In the genomic region with DNA sequence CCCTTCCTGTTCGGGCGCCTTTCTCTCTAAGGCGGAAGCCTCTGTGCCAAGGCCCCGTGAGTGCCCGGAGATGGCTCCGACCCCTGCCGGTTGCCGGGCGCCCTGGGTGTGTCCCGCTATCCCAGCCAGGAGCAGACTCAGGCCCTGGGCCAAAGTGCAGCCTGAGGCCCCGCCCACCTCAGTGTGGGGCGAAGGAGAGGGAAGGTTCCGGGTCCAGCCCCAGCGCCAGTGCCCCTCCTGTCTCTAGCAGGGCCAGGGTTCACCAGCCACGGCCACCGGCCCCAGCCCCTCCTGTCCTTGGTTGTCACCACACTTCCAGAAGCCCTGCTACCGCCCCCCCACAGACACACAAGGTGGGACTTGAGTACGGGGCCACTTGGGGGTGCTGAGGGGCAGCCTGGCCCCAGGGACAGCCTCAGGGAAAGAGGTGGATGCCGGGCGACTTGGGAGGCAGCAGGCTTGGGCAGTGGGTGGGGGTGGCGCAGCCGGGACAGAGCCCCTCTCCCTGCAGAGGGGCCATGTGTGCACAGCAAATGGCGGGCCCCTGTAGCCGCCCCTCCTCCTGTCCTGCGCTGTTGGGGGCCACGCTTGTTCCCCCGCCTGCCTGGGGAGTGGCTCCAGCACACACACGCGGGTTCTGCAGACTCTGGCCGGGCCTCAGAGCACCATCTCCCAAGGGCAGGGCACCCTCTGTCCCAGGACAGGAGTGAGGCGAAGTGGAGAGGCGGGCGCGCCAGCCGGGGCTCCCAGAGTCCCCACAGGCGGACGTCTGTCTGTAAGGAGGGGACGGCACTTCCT, we compare ENCODE assay signal across 1 cellular context.
A peak's percentile ranks its signal among the peaks of the same experiment; 100 is the strongest.
TF ChIP-seq lines count a peak whose summit lies in the region.

No MANE protein-coding gene starts in this region.

TF ChIP-seq in HepG2, 621 proteins besides CTCF, POLR2A, EP300 and RAD21 (continued from another document and continues in another):
- TF ChIP-seq, protein P1, sequence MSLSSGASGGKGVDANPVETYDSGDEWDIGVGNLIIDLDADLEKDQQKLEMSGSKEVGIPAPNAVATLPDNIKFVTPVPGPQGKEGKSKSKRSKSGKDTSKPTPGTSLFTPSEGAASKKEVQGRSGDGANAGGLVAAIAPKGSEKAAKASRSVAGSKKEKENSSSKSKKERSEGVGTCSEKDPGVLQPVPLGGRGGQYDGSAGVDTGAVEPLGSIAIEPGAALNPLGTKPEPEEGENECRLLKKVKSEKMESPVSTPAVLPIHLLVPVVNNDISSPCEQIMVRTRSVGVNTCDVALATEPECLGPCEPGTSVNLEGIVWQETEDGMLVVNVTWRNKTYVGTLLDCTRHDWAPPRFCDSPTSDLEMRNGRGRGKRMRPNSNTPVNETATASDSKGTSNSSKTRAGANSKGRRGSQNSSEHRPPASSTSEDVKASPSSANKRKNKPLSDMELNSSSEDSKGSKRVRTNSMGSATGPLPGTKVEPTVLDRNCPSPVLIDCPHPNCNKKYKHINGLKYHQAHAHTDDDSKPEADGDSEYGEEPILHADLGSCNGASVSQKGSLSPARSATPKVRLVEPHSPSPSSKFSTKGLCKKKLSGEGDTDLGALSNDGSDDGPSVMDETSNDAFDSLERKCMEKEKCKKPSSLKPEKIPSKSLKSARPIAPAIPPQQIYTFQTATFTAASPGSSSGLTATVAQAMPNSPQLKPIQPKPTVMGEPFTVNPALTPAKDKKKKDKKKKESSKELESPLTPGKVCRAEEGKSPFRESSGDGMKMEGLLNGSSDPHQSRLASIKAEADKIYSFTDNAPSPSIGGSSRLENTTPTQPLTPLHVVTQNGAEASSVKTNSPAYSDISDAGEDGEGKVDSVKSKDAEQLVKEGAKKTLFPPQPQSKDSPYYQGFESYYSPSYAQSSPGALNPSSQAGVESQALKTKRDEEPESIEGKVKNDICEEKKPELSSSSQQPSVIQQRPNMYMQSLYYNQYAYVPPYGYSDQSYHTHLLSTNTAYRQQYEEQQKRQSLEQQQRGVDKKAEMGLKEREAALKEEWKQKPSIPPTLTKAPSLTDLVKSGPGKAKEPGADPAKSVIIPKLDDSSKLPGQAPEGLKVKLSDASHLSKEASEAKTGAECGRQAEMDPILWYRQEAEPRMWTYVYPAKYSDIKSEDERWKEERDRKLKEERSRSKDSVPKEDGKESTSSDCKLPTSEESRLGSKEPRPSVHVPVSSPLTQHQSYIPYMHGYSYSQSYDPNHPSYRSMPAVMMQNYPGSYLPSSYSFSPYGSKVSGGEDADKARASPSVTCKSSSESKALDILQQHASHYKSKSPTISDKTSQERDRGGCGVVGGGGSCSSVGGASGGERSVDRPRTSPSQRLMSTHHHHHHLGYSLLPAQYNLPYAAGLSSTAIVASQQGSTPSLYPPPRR (CRISPR knock-in tag; IDR thresholded peaks at IDR 0.05; ENCODE audit: borderline replicate concordance): peak; percentile 73; the same call in 1 of the 2 replicates
- TF ChIP-seq ZNF260 (CRISPR knock-in tag; IDR thresholded peaks at IDR 0.05; ENCODE audit: borderline replicate concordance, low read depth): no peak
- no peak; the same call in 1 of the 2 replicates for TF ChIP-seq SOX13 (IDR thresholded peaks at IDR 0.05)
- peak in 1 of 2 experiments; percentile 71; a peak in 2 of 4 replicates for TF ChIP-seq SOX13 (CRISPR knock-in tag; conservative IDR thresholded peaks at IDR 0.05 in 1 of 2, IDR thresholded peaks at IDR 0.05 in 1 of 2)
- TF ChIP-seq HOXA7 (CRISPR knock-in tag; IDR thresholded peaks at IDR 0.05): no peak
- TF ChIP-seq TARDBP (CRISPR knock-in tag; IDR thresholded peaks at IDR 0.05): peak; percentile 71
- no peak for TF ChIP-seq KLF13 (CRISPR knock-in tag; IDR thresholded peaks at IDR 0.05)
- no peak for TF ChIP-seq PCBP2 (optimal IDR thresholded peaks at IDR 0.05; ENCODE audit: low read depth, low read length, poor library complexity, severe bottlenecking)
- TF ChIP-seq, protein P2, sequence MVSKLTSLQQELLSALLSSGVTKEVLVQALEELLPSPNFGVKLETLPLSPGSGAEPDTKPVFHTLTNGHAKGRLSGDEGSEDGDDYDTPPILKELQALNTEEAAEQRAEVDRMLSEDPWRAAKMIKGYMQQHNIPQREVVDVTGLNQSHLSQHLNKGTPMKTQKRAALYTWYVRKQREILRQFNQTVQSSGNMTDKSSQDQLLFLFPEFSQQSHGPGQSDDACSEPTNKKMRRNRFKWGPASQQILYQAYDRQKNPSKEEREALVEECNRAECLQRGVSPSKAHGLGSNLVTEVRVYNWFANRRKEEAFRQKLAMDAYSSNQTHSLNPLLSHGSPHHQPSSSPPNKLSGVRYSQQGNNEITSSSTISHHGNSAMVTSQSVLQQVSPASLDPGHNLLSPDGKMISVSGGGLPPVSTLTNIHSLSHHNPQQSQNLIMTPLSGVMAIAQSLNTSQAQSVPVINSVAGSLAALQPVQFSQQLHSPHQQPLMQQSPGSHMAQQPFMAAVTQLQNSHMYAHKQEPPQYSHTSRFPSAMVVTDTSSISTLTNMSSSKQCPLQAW (CRISPR knock-in tag; IDR thresholded peaks at IDR 0.05): peak; percentile 78
- TF ChIP-seq PAWR (CRISPR knock-in tag; IDR thresholded peaks at IDR 0.05; ENCODE audit: borderline replicate concordance): no peak; the same call in 1 of the 2 replicates
- TF ChIP-seq, protein P3, sequence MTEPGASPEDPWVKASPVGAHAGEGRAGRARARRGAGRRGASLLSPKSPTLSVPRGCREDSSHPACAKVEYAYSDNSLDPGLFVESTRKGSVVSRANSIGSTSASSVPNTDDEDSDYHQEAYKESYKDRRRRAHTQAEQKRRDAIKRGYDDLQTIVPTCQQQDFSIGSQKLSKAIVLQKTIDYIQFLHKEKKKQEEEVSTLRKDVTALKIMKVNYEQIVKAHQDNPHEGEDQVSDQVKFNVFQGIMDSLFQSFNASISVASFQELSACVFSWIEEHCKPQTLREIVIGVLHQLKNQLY (CRISPR knock-in tag; IDR thresholded peaks at IDR 0.05): no peak
- TF ChIP-seq, protein P4, sequence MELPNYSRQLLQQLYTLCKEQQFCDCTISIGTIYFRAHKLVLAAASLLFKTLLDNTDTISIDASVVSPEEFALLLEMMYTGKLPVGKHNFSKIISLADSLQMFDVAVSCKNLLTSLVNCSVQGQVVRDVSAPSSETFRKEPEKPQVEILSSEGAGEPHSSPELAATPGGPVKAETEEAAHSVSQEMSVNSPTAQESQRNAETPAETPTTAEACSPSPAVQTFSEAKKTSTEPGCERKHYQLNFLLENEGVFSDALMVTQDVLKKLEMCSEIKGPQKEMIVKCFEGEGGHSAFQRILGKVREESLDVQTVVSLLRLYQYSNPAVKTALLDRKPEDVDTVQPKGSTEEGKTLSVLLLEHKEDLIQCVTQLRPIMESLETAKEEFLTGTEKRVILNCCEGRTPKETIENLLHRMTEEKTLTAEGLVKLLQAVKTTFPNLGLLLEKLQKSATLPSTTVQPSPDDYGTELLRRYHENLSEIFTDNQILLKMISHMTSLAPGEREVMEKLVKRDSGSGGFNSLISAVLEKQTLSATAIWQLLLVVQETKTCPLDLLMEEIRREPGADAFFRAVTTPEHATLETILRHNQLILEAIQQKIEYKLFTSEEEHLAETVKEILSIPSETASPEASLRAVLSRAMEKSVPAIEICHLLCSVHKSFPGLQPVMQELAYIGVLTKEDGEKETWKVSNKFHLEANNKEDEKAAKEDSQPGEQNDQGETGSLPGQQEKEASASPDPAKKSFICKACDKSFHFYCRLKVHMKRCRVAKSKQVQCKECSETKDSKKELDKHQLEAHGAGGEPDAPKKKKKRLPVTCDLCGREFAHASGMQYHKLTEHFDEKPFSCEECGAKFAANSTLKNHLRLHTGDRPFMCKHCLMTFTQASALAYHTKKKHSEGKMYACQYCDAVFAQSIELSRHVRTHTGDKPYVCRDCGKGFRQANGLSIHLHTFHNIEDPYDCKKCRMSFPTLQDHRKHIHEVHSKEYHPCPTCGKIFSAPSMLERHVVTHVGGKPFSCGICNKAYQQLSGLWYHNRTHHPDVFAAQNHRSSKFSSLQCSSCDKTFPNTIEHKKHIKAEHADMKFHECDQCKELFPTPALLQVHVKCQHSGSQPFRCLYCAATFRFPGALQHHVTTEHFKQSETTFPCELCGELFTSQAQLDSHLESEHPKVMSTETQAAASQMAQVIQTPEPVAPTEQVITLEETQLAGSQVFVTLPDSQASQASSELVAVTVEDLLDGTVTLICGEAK (IDR thresholded peaks at IDR 0.05): no peak
- TF ChIP-seq, protein P4 (CRISPR knock-in tag; IDR thresholded peaks at IDR 0.05): peak; percentile 55
- no peak for TF ChIP-seq ZNF570 (CRISPR knock-in tag; IDR thresholded peaks at IDR 0.05; ENCODE audit: borderline replicate concordance)
- TF ChIP-seq ARID2 (CRISPR knock-in tag; IDR thresholded peaks at IDR 0.05; ENCODE audit: borderline replicate concordance): no peak; the same call in 1 of the 2 replicates
- TF ChIP-seq ZNF546 (CRISPR knock-in tag; conservative IDR thresholded peaks at IDR 0.05): peak; percentile 26; the same call in 1 of the 2 replicates
- TF ChIP-seq ZNF256 (CRISPR knock-in tag; conservative IDR thresholded peaks at IDR 0.05): 0 out of 2 replicates have a peak, but pooled peaks have one; percentile 30
- TF ChIP-seq ATM (IDR thresholded peaks at IDR 0.05; ENCODE audit: borderline replicate concordance): no peak
- TF ChIP-seq AGO2 (optimal IDR thresholded peaks at IDR 0.05; ENCODE audit: low read depth, low read length): peak; percentile 92
- no peak for TF ChIP-seq NFE2L1 (CRISPR knock-in tag; IDR thresholded peaks at IDR 0.05; ENCODE audit: borderline replicate concordance)
- no peak for TF ChIP-seq NFYB (CRISPR knock-in tag; IDR thresholded peaks at IDR 0.05)
- no peak for TF ChIP-seq NR2F2 (IDR thresholded peaks at IDR 0.05; ENCODE audit: borderline replicate concordance, low read depth)
- TF ChIP-seq PTBP1 (IDR thresholded peaks at IDR 0.05; ENCODE audit: low read depth, low read length, poor library complexity, severe bottlenecking): peak; percentile 57
- peak; percentile 80 for TF ChIP-seq PITX1 (CRISPR knock-in tag; IDR thresholded peaks at IDR 0.05)
- TF ChIP-seq, protein P5, sequence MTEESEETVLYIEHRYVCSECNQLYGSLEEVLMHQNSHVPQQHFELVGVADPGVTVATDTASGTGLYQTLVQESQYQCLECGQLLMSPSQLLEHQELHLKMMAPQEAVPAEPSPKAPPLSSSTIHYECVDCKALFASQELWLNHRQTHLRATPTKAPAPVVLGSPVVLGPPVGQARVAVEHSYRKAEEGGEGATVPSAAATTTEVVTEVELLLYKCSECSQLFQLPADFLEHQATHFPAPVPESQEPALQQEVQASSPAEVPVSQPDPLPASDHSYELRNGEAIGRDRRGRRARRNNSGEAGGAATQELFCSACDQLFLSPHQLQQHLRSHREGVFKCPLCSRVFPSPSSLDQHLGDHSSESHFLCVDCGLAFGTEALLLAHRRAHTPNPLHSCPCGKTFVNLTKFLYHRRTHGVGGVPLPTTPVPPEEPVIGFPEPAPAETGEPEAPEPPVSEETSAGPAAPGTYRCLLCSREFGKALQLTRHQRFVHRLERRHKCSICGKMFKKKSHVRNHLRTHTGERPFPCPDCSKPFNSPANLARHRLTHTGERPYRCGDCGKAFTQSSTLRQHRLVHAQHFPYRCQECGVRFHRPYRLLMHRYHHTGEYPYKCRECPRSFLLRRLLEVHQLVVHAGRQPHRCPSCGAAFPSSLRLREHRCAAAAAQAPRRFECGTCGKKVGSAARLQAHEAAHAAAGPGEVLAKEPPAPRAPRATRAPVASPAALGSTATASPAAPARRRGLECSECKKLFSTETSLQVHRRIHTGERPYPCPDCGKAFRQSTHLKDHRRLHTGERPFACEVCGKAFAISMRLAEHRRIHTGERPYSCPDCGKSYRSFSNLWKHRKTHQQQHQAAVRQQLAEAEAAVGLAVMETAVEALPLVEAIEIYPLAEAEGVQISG (CRISPR knock-in tag; IDR thresholded peaks at IDR 0.05): peak; percentile 79
- TF ChIP-seq CCAR2 (optimal IDR thresholded peaks at IDR 0.05; ENCODE audit: low read depth, low read length): no peak
- no peak; the same call in 1 of the 2 replicates for TF ChIP-seq ZC3H13 (CRISPR knock-in tag; IDR thresholded peaks at IDR 0.05)
- peak; percentile 47; the same call in 1 of the 2 replicates for TF ChIP-seq ZNF777 (CRISPR knock-in tag; IDR thresholded peaks at IDR 0.05)
- TF ChIP-seq HOXA9 (CRISPR knock-in tag; IDR thresholded peaks at IDR 0.05; ENCODE audit: borderline replicate concordance): no peak
- TF ChIP-seq FIP1L1 (IDR thresholded peaks at IDR 0.05; ENCODE audit: borderline replicate concordance, insufficient read depth, low read depth, low read length): no peak
- TF ChIP-seq TMF1 (CRISPR knock-in tag; IDR thresholded peaks at IDR 0.05; ENCODE audit: low read depth): no peak
- TF ChIP-seq, protein P6, sequence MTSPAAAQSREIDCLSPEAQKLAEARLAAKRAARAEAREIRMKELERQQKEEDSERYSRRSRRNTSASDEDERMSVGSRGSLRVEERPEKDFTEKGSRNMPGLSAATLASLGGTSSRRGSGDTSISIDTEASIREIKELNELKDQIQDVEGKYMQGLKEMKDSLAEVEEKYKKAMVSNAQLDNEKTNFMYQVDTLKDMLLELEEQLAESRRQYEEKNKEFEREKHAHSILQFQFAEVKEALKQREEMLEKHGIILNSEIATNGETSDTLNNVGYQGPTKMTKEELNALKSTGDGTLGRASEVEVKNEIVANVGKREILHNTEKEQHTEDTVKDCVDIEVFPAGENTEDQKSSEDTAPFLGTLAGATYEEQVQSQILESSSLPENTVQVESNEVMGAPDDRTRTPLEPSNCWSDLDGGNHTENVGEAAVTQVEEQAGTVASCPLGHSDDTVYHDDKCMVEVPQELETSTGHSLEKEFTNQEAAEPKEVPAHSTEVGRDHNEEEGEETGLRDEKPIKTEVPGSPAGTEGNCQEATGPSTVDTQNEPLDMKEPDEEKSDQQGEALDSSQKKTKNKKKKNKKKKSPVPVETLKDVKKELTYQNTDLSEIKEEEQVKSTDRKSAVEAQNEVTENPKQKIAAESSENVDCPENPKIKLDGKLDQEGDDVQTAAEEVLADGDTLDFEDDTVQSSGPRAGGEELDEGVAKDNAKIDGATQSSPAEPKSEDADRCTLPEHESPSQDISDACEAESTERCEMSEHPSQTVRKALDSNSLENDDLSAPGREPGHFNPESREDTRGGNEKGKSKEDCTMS (CRISPR knock-in tag; conservative IDR thresholded peaks at IDR 0.05): no peak
